In the genomic region with DNA sequence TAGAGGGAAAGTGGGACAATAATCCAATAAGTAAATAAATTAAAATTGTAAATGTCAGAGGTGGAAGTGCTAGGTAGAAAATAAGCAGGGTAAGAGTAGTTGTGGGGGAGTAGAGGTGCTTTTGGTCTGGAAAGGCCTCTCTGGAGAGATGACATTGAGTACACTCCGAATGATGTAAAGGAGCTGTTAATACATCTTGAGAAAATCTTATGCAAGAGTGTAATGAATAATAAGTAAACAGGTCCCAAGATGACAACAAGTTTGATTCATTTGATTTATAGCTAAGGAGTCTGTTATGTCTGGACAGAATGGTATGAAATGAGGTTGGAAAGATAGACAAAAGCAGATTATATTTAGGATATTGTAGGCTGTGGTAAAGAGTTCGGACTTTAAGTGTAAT, we compare ENCODE assay signal across 1 cellular context.
TF ChIP-seq lines count a peak whose summit lies in the region.

No MANE protein-coding gene starts in this region.

TF ChIP-seq in K562, 482 proteins besides CTCF, POLR2A, EP300 and RAD21 (continued from another document):
- TF ChIP-seq PBX2 (CRISPR knock-in tag; IDR thresholded peaks at IDR 0.05; ENCODE audit: low read depth) = no peak
- 0 out of 2 replicates have a peak, but pooled peaks have one; percentile 42 for TF ChIP-seq PBX2 (tag; conservative IDR thresholded peaks at IDR 0.05; ENCODE audit: low read depth)
- TF ChIP-seq MEIS2 (IDR thresholded peaks at IDR 0.05; ENCODE audit: partially characterized antibody) = peak; percentile 54
